1 cellular context compared by ENCODE assay signal in the genomic region with DNA sequence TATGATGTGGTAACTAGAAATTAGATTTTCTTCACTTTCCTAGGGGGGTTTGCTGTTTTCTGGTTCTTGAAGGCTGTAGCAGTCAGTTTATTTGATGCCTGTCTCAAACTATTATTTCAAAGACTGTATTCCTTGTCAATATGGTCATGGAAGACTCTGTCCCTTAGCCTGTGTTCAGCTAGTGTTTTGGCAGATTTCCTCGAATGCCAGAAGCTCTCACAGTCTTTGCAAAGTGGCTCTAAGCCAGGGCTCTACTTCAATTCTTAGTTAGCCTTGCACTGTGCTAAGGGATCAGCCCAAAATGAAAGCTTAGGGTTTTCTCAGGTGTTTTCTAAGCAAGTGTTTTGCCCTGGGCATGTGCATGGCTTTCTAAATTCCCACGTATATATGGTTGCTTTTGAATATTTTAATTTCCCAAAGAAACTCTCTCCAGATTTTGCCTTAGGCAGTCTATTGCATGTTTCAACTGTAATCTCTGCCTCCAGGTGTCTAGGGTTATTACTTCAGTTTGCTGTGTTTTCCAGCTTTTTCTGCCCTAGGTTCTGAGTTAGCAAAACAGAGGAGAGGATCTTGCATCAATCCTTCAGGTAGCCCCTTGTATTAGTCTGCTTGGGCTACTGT.
TF ChIP-seq lines count a peak whose summit lies in the region.

No MANE protein-coding gene starts in this region.

TF ChIP-seq in A549, 52 proteins besides CTCF, POLR2A, EP300 and RAD21 (continued from another document):
- TF ChIP-seq, protein P1, sequence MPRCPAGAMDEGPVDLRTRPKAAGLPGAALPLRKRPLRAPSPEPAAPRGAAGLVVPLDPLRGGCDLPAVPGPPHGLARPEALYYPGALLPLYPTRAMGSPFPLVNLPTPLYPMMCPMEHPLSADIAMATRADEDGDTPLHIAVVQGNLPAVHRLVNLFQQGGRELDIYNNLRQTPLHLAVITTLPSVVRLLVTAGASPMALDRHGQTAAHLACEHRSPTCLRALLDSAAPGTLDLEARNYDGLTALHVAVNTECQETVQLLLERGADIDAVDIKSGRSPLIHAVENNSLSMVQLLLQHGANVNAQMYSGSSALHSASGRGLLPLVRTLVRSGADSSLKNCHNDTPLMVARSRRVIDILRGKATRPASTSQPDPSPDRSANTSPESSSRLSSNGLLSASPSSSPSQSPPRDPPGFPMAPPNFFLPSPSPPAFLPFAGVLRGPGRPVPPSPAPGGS (IDR thresholded peaks at IDR 0.05) = no peak
